8 cellular contexts compared by ENCODE assay signal in genomic region chr7:140397784-140398750, GRCh38. TPM values are rescaled to one million over a fixed set of nuclear protein-coding genes. Genes with fewer than 3 reads are reported as not detected.
DNase-seq lines count a peak whose midpoint lies in the region; ATAC-seq and TF ChIP-seq lines count a peak whose summit lies in the region.

Gene SLC37A3 (minus strand): TSS chr7:140398530. CDS start chr7:140382526, 16,004 bp downstream.

- peaks cover 30% of the 10 kb centered on the region for H3K4me1 ChIP-seq in DND-41 (ENCODE audit: insufficient read depth, low read length)
- peaks cover 8% of the 10 kb centered on the region for H3K4me1 ChIP-seq in SJCRH30
- peaks cover 0 to 3% of the 10 kb centered on the region in 2 donors for H3K4me1 ChIP-seq in neuronal stem cell (ENCODE audit: control insufficient read depth in 2 of 2, insufficient read depth in 1 of 2, low read depth in 1 of 2, low read length in 2 of 2)

- H2BK12ac ChIP-seq in neuronal stem cell (ENCODE audit: low read length): no peak within 1 kb of the TSS

- TF ChIP-seq CTCF in DND-41 (IDR thresholded peaks at IDR 0.05; ENCODE audit: borderline replicate concordance, extremely low read depth, low read length, poor library complexity, severe bottlenecking) (peak; percentile 13), subcutaneous adipose tissue (IDR thresholded peaks at IDR 0.05; ENCODE audit: low read depth) (no peak)

- peak within 1 kb of the TSS; percentile 63 for H2AK5ac ChIP-seq in neuronal stem cell (ENCODE audit: low read depth, low read length)

- H3K27ac ChIP-seq in DND-41 (ENCODE audit: low read length): peak within 1 kb of the TSS; percentile 68
- H3K27ac ChIP-seq in SJCRH30: peak within 1 kb of the TSS; percentile 43
- no peak within 1 kb of the TSS for H3K27ac ChIP-seq in neuronal stem cell (replicated peaks; ENCODE audit: low read length)

- peak within 1 kb of the TSS; percentile 21 for H3K14ac ChIP-seq in neuronal stem cell (ENCODE audit: low read length)

- H2AFZ ChIP-seq in DND-41 (ENCODE audit: low read depth, low read length): peak within 1 kb of the TSS; percentile 82
- H2AFZ ChIP-seq in neuronal stem cell (ENCODE audit: low read length): peak within 1 kb of the TSS; percentile 92

- H3K4me2 ChIP-seq in DND-41 (ENCODE audit: insufficient read depth, low read length) (peak within 1 kb of the TSS; percentile 78), neuronal stem cell (ENCODE audit: insufficient read depth, low read length, poor library complexity, severe bottlenecking) (peak within 1 kb of the TSS; percentile 83)

- H3K9me3 ChIP-seq in DND-41 (ENCODE audit: insufficient read depth, low read length, severe bottlenecking) (no peaks in the 10 kb centered on the region), SJCRH30 (replicated peaks) (no peaks in the 10 kb centered on the region), neuronal stem cell (replicated peaks in 1 of 2; ENCODE audit: control insufficient read depth in 2 of 2, insufficient read depth in 1 of 2, low read depth in 1 of 2, low read length in 2 of 2) (no peaks in the 10 kb centered on the region)

- H4K91ac ChIP-seq in neuronal stem cell (ENCODE audit: low read depth, low read length, poor library complexity): no peak within 1 kb of the TSS

- H3K4me3 ChIP-seq in DND-41 (ENCODE audit: low read depth in 1 of 2, low read length in 2 of 2) (peak within 1 kb of the TSS; percentile 90 to 100), SJCRH30 (peak within 1 kb of the TSS; percentile 94), neuronal stem cell (ENCODE audit: low read length in 2 of 2) (peak within 1 kb of the TSS; percentile 66 to 95)

- peak; percentile 97 for ATAC-seq in DND-41 (ENCODE audit: insufficient read depth, low read depth)
- ATAC-seq in GM21786 (IDR thresholded peaks at IDR 0.05; ENCODE audit: unreplicated experiment): peak; percentile 96

- no peak within 1 kb of the TSS for H3K4ac ChIP-seq in neuronal stem cell (ENCODE audit: low read length)

- peak; percentile 78 for DNase-seq in DND-41
- peak; percentile 26 to 30 for DNase-seq in Kasumi-1 (lab: John Stamatoyannopoulos, UW)
- DNase-seq in SJCRH30: peak; percentile 80 to 82
- DNase-seq in activated naive CD4-positive, alpha-beta T cell treated with Interleukin-2 at 50 U/mL for 16 hours: peak; percentile 90
- peak; percentile 59 for DNase-seq in foreskin melanocyte
- DNase-seq in neuronal stem cell (ENCODE audit: low spot score): peak; percentile 79

- H3K18ac ChIP-seq in neuronal stem cell (ENCODE audit: low read length): peak within 1 kb of the TSS; percentile 94

- peaks cover 49% of the 10 kb centered on the region for H3K79me2 ChIP-seq in DND-41 (ENCODE audit: insufficient read depth, low read length)

- H3K36me3 ChIP-seq in DND-41 (ENCODE audit: insufficient read depth, low read length) (peaks cover 1% of the 10 kb centered on the region; the same call in 1 of the 2 replicates), SJCRH30 (no peaks in the 10 kb centered on the region), neuronal stem cell (replicated peaks in 1 of 2; ENCODE audit: control insufficient read depth in 2 of 2, insufficient read depth in 2 of 2, low read length in 2 of 2) (no peaks in the 10 kb centered on the region)

- WGBS in neuronal stem cell (ENCODE audit: extremely low coverage in 2 of 2, insufficient read length in 2 of 2, insufficient replicate concordance in 1 of 2), 2 donors: no CpG with 5 or more reads among the region's 66 CpGs

- H3K9ac ChIP-seq in DND-41 (ENCODE audit: low read depth, low read length) (peak within 1 kb of the TSS; percentile 90), neuronal stem cell (ENCODE audit: low read depth, low read length, poor library complexity) (peak within 1 kb of the TSS; percentile 84)

- no peak within 1 kb of the TSS for H2BK5ac ChIP-seq in neuronal stem cell (ENCODE audit: low read length)

- H3K27me3 ChIP-seq in DND-41 (ENCODE audit: insufficient read depth, low read length, poor library complexity) (no peaks in the 10 kb centered on the region), SJCRH30 (no peaks in the 10 kb centered on the region), neuronal stem cell (ENCODE audit: control insufficient read depth in 3 of 3, insufficient read depth in 3 of 3, low read depth in 1 of 3, low read length in 3 of 3) (no peaks in the 10 kb centered on the region)

- peaks cover 12% of the 10 kb centered on the region; the same call in 1 of the 2 replicates for H4K20me1 ChIP-seq in DND-41 (ENCODE audit: insufficient read depth, low read length)

- peak within 1 kb of the TSS; percentile 58 for H2BK15ac ChIP-seq in neuronal stem cell (ENCODE audit: low read length)

- H3K79me1 ChIP-seq in neuronal stem cell (ENCODE audit: low read depth, low read length): peaks cover 5% of the 10 kb centered on the region

- peak within 1 kb of the TSS; percentile 72 for H2BK120ac ChIP-seq in neuronal stem cell (ENCODE audit: low read depth, low read length)

- peak within 1 kb of the TSS; percentile 100 for H3K23ac ChIP-seq in neuronal stem cell (ENCODE audit: low read depth, low read length, poor library complexity)

- no peak within 1 kb of the TSS for H4K8ac ChIP-seq in neuronal stem cell (ENCODE audit: low read depth, low read length)

RNA-seq across cellular contexts. Expression of gene SLC37A3, which starts in this region (rescaled TPM):
- 19.5 and 26.1 TPM in 2 replicates for total RNA-seq in SJCRH30 (2014; rRNA removed; shearing (Covaris generic))
- 33.3 TPM for polyA plus RNA-seq in neuronal stem cell (2013, experiment 1 of 2)
- polyA plus RNA-seq in neuronal stem cell (2013, experiment 2 of 2): 32.8 TPM
- 10 to 100 TPM; 49.6 to 69.3 (median 59.6) TPM for total RNA-seq in subcutaneous adipose tissue

Comparison
In these comparisons a context has a peak if more than half of its experiments do, and no peak if none do; other contexts are left out.
1. DNase-seq: peak in every context shown above with its lines; median percentile 90 in activated naive CD4-positive, alpha-beta T cell treated with Interleukin-2 at 50 U/mL for 16 hours; 81 in SJCRH30; 79 in neuronal stem cell; 78 in DND-41; 59 in foreskin melanocyte; 28 in Kasumi-1.